In genomic region chr2:104786204-104786603, GRCh38 we compare ENCODE assay signal across 37 cellular contexts.
"Had no signal": no experiment of that assay in that cellular context is flagged by ENCODE, and none has a peak within 500 bp of the region (broad histone marks: within the 10 kb centered on the region; RNA-seq: fewer than 3 reads in every experiment).

No MANE protein-coding gene starts in this region.

- H3K9me3 Mint-ChIP-seq: activated B cell treated with CpG ODN at 0.5 μM for 24 hours; activated CD4-positive, alpha-beta memory T cell treated with anti-CD3 and anti-CD28 coated beads for 36 hours; activated CD4-positive, alpha-beta T cell treated with anti-CD3 and anti-CD28 coated beads, Interleukin-2, amount 10 ng/mL, durations not matched to agents 24 days and 14 days; activated CD8-positive, alpha-beta T cell treated with anti-CD3 and anti-CD28 coated beads for 36 hours; activated naive CD4-positive, alpha-beta T cell treated with anti-CD3 and anti-CD28 coated beads for 36 hours; activated naive CD8-positive, alpha-beta T cell treated with anti-CD3 and anti-CD28 coated beads, Interleukin-2, amount 10 ng/mL, durations not matched to agents 7 days and 5 days; activated naive CD8-positive, alpha-beta T cell treated with anti-CD3 and anti-CD28 coated beads, Interleukin-2, amount 50 U/mL, for 24 hours; activated T-cell treated with anti-CD3 and anti-CD28 coated beads, Interleukin-2, amount 50 U/mL, for 4 hours; activated T-cell treated with anti-CD3 and anti-CD28 coated beads, Interleukin-2, amount 50 U/mL, for 72 hours; activated T-helper 1 cell treated with anti-CD3 and anti-CD28 coated beads, Interleukin-12 subunit alpha, Interleukin-12 subunit beta, Interleukin-2, Interleukin-4 antibody, amounts not matched to agents 30 ng/mL and 10 ng/mL and 1 ng/mL, durations not matched to agents 14 hours and 24 hours and 36 hours; activated T-helper 17 cell treated with anti-CD3 and anti-CD28 coated beads, Interleukin-2, amount 50 U/mL, for 72 hours; central memory CD8-positive, alpha-beta T cell; T-helper 1 cell treated with Interleukin-12 subunit alpha and Interleukin-12 subunit beta and Interleukin-4 antibody, amounts not matched to agents 30 μg/mL and 1 μg/mL, for 36 hours; T-helper 2 cell treated with Interferon-gamma antibody and Interleukin-4, amounts not matched to agents 5 μg/mL and 100 μg/mL, for 36 hours had no signal

- H3K4me3 ChIP-seq: ascending aorta, breast epithelium had no signal

- H3K27ac ChIP-seq: ascending aorta, brain microvascular endothelial cell, breast epithelium, VCaP had no signal

- H3K27me3 ChIP-seq: ascending aorta, brain microvascular endothelial cell had no signal

- H3K4me1 ChIP-seq: ascending aorta, breast epithelium had no signal

- H3K36me3 Mint-ChIP-seq: activated CD4-positive, alpha-beta memory T cell treated with anti-CD3 and anti-CD28 coated beads for 36 hours; activated naive CD8-positive, alpha-beta T cell; activated naive CD8-positive, alpha-beta T cell treated with anti-CD3 and anti-CD28 coated beads, Interleukin-2, amount 10 ng/mL, durations not matched to agents 7 days and 5 days had no signal

- DNase-seq: activated B cell treated with CpG ODN at 0.5 μM for 24 hours; activated CD4-positive, alpha-beta memory T cell treated with anti-CD3 and anti-CD28 coated beads for 36 hours; activated CD4-positive, alpha-beta T cell treated with anti-CD3 and anti-CD28 coated beads for 4 hours; activated CD4-positive, alpha-beta T cell treated with anti-CD3 and anti-CD28 coated beads, Interleukin-2, amount 10 ng/mL, durations not matched to agents 24 days and 14 days; activated CD4-positive, alpha-beta T cell treated with anti-CD3 and anti-CD28 coated beads, Interleukin-2, amount 50 U/mL, for 1 hour; activated CD4-positive, alpha-beta T cell treated with anti-CD3 and anti-CD28 coated beads, Interleukin-2, amount 50 U/mL, for 4 hours; activated CD4-positive, CD25-positive, alpha-beta regulatory T cell treated with anti-CD3 and anti-CD28 coated beads, Interleukin-2, amount 50 U/mL, for 72 hours; activated CD8-positive, alpha-beta memory T cell treated with anti-CD3 and anti-CD28 coated beads, Interleukin-2, amount 50 U/mL, for 4 hours; activated CD8-positive, alpha-beta T cell treated with anti-CD3 and anti-CD28 coated beads for 36 hours; activated effector memory CD4-positive, alpha-beta T cell treated with anti-CD3 and anti-CD28 coated beads, Interleukin-2, amount 50 U/mL, for 16 hours; activated gamma-delta T cell treated with Interleukin-2 at 50 U/mL for 16 hours; activated naive CD4-positive, alpha-beta T cell; activated naive CD4-positive, alpha-beta T cell treated with anti-CD3 and anti-CD28 coated beads for 36 hours; activated naive CD4-positive, alpha-beta T cell treated with anti-CD3 and anti-CD28 coated beads, Interleukin-2, amount 50 U/mL, for 16 hours; activated naive CD8-positive, alpha-beta T cell treated with anti-CD3 and anti-CD28 coated beads, Interleukin-2, amount 10 ng/mL, durations not matched to agents 7 days and 5 days; activated naive CD8-positive, alpha-beta T cell treated with anti-CD3 and anti-CD28 coated beads, Interleukin-2, amount 50 U/mL, for 24 hours; activated T-cell treated with anti-CD3 and anti-CD28 coated beads for 4 hours; activated T-cell treated with anti-CD3 and anti-CD28 coated beads, Interleukin-2, amount 50 U/mL, for 1 hour; activated T-cell treated with anti-CD3 and anti-CD28 coated beads, Interleukin-2, amount 50 U/mL, for 4 hours; activated T-cell treated with anti-CD3 and anti-CD28 coated beads, Interleukin-2, amount 50 U/mL, for 72 hours; amygdala; anterior cingulate cortex; brain microvascular endothelial cell; cerebellar nuclear complex; SW 1271; T-helper 1 cell; T-helper 2 cell; T-helper 9 cell had no signal

- H3K36me3 ChIP-seq: ascending aorta, brain microvascular endothelial cell, breast epithelium had no signal

- H3K27ac Mint-ChIP-seq: activated B cell treated with CpG ODN at 0.5 μM for 24 hours; activated CD4-positive, alpha-beta memory T cell treated with anti-CD3 and anti-CD28 coated beads for 36 hours; activated CD4-positive, alpha-beta T cell treated with anti-CD3 and anti-CD28 coated beads, Interleukin-2, amount 10 ng/mL, durations not matched to agents 24 days and 14 days; activated CD8-positive, alpha-beta T cell treated with anti-CD3 and anti-CD28 coated beads for 36 hours; activated naive CD4-positive, alpha-beta T cell treated with anti-CD3 and anti-CD28 coated beads for 36 hours; activated naive CD8-positive, alpha-beta T cell; activated naive CD8-positive, alpha-beta T cell treated with anti-CD3 and anti-CD28 coated beads, Interleukin-2, amount 10 ng/mL, durations not matched to agents 7 days and 5 days; activated naive CD8-positive, alpha-beta T cell treated with anti-CD3 and anti-CD28 coated beads, Interleukin-2, amount 50 U/mL, for 24 hours; activated T-cell treated with anti-CD3 and anti-CD28 coated beads, Interleukin-2, amount 50 U/mL, for 72 hours; activated T-helper 1 cell treated with anti-CD3 and anti-CD28 coated beads, Interleukin-12 subunit alpha, Interleukin-12 subunit beta, Interleukin-2, Interleukin-4 antibody, amounts not matched to agents 30 ng/mL and 10 ng/mL and 1 ng/mL, durations not matched to agents 14 hours and 24 hours and 36 hours; activated T-helper 17 cell treated with anti-CD3 and anti-CD28 coated beads, Interleukin-2, amount 50 U/mL, for 72 hours; T-helper 1 cell treated with Interleukin-12 subunit alpha and Interleukin-12 subunit beta and Interleukin-4 antibody, amounts not matched to agents 30 μg/mL and 1 μg/mL, for 36 hours; T-helper 2 cell treated with Interferon-gamma antibody and Interleukin-4, amounts not matched to agents 5 μg/mL and 100 μg/mL, for 36 hours had no signal

- ATAC-seq: activated CD8-positive, alpha-beta T cell treated with anti-CD3 and anti-CD28 coated beads for 36 hours; activated naive CD8-positive, alpha-beta T cell treated with anti-CD3 and anti-CD28 coated beads, Interleukin-2, amount 50 U/mL, for 24 hours; activated T-cell treated with anti-CD3 and anti-CD28 coated beads, Interleukin-2, amount 50 U/mL, for 4 hours; activated T-cell treated with anti-CD3 and anti-CD28 coated beads, Interleukin-2, amount 50 U/mL, for 72 hours; activated T-helper 17 cell treated with anti-CD3 and anti-CD28 coated beads, Interleukin-2, amount 50 U/mL, for 72 hours had no signal

- H3K9me3 ChIP-seq: ascending aorta, breast epithelium had no signal
